In the genomic region with DNA sequence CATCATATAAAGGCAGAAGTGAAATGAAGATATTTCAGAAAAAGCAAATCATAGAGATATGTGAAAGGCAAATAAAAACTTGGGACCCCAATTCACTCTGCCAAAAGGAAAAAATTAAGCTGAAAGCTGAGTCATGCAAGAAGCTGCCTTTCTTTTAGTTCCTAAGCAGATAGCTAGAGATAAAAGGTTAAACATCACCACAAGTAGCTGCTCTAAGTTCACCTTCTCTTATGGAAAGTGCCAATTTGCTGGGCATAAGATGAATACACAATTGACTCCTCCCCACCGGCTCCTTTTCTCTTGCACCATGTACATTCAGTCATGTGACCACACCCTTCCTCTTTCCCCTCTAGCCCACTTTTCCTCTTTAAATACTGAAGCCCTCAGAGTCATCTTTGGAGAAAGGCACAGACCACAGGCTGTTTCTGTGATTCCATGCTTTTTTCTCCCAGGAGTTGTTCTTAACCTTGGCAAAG, we compare ENCODE assay signal across 1 cellular context.
TF ChIP-seq lines count a peak whose summit lies in the region.

No MANE protein-coding gene starts in this region.

TF ChIP-seq in K562, 482 proteins besides CTCF, POLR2A, EP300 and RAD21 (continued from another document):
- TF ChIP-seq THAP7 (CRISPR knock-in tag; IDR thresholded peaks at IDR 0.05) (no peak), ZNF174 (CRISPR knock-in tag; IDR thresholded peaks at IDR 0.05) (no peak), BCL6 (CRISPR knock-in tag; IDR thresholded peaks at IDR 0.05) (no peak), THAP12 (CRISPR knock-in tag; IDR thresholded peaks at IDR 0.05) (no peak), CREB5 (CRISPR knock-in tag; IDR thresholded peaks at IDR 0.05) (no peak), ADNP (tag; IDR thresholded peaks at IDR 0.05) (0 out of 2 replicates have a peak, but pooled peaks have one; percentile 12), EWSR1 (IDR thresholded peaks at IDR 0.05; ENCODE audit: borderline replicate concordance, low read depth, partially characterized antibody) (no peak), ZNF140 (CRISPR knock-in tag; IDR thresholded peaks at IDR 0.05) (no peak), RBFOX2 (IDR thresholded peaks at IDR 0.05; ENCODE audit: low read depth, low read length) (no peak), PHB2 (IDR thresholded peaks at IDR 0.05; ENCODE audit: low read depth) (peak; percentile 11; the same call in 1 of the 2 replicates), FOXK2 (conservative IDR thresholded peaks at IDR 0.05 in 1 of 2, IDR thresholded peaks at IDR 0.05 in 1 of 2; ENCODE audit: low read depth in 2 of 2) (0 out of 4 replicates have a peak, but pooled peaks of 1 of the 2 experiments have one; percentile 31), STAT6 (CRISPR knock-in tag; IDR thresholded peaks at IDR 0.05) (no peak), MAFG (tag; conservative IDR thresholded peaks at IDR 0.05) (peak; percentile 77), LEF1 (IDR thresholded peaks at IDR 0.05) (no peak), ZNF766 (CRISPR knock-in tag; conservative IDR thresholded peaks at IDR 0.05) (no peak), TFE3 (CRISPR knock-in tag; IDR thresholded peaks at IDR 0.05) (peak; percentile 92)
- TF ChIP-seq, protein P1, sequence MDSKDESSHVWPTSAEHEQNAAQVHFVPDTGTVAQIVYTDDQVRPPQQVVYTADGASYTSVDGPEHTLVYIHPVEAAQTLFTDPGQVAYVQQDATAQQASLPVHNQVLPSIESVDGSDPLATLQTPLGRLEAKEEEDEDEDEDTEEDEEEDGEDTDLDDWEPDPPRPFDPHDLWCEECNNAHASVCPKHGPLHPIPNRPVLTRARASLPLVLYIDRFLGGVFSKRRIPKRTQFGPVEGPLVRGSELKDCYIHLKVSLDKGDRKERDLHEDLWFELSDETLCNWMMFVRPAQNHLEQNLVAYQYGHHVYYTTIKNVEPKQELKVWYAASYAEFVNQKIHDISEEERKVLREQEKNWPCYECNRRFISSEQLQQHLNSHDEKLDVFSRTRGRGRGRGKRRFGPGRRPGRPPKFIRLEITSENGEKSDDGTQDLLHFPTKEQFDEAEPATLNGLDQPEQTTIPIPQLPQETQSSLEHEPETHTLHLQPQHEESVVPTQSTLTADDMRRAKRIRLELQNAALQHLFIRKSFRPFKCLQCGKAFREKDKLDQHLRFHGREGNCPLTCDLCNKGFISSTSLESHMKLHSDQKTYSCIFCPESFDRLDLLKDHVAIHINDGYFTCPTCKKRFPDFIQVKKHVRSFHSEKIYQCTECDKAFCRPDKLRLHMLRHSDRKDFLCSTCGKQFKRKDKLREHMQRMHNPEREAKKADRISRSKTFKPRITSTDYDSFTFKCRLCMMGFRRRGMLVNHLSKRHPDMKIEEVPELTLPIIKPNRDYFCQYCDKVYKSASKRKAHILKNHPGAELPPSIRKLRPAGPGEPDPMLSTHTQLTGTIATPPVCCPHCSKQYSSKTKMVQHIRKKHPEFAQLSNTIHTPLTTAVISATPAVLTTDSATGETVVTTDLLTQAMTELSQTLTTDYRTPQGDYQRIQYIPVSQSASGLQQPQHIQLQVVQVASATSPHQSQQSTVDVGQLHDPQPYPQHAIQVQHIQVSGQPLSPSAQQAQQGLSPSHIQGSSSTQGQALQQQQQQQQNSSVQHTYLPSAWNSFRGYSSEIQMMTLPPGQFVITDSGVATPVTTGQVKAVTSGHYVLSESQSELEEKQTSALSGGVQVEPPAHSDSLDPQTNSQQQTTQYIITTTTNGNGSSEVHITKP (IDR thresholded peaks at IDR 0.05; ENCODE audit: partially characterized antibody), result no peak
- TF ChIP-seq, protein P2, sequence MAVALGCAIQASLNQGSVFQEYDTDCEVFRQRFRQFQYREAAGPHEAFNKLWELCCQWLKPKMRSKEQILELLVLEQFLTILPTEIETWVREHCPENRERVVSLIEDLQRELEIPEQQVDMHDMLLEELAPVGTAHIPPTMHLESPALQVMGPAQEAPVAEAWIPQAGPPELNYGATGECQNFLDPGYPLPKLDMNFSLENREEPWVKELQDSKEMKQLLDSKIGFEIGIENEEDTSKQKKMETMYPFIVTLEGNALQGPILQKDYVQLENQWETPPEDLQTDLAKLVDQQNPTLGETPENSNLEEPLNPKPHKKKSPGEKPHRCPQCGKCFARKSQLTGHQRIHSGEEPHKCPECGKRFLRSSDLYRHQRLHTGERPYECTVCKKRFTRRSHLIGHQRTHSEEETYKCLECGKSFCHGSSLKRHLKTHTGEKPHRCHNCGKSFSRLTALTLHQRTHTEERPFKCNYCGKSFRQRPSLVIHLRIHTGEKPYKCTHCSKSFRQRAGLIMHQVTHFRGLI (CRISPR knock-in tag; IDR thresholded peaks at IDR 0.05), result no peak
- TF ChIP-seq, protein P3, sequence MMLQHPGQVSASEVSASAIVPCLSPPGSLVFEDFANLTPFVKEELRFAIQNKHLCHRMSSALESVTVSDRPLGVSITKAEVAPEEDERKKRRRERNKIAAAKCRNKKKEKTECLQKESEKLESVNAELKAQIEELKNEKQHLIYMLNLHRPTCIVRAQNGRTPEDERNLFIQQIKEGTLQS (IDR thresholded peaks at IDR 0.05), result peak; percentile 44
- TF ChIP-seq, protein P3 (CRISPR knock-in tag; conservative IDR thresholded peaks at IDR 0.05), result no peak
